In genomic region chr12:119989619-119990381, GRCh38 we compare ENCODE assay signal across 8 cellular contexts. TPM values are rescaled to one million over a fixed set of nuclear protein-coding genes. Genes with fewer than 3 reads are reported as not detected.
DNase-seq lines count a peak whose midpoint lies in the region; ATAC-seq and TF ChIP-seq lines count a peak whose summit lies in the region.

No MANE protein-coding gene starts in this region.

- H4K20me1 ChIP-seq in DOHH2 (ENCODE audit: control insufficient read depth, insufficient read depth, low read depth, low read length) (peaks cover 4% of the 10 kb centered on the region; the same call in 1 of the 2 replicates), smooth muscle cell (ENCODE audit: low read depth) (no peaks in the 10 kb centered on the region)

- H3K27ac ChIP-seq in DOHH2 (ENCODE audit: low read depth, low read length): peak overlapping the region; percentile 53
- peak overlapping the region; percentile 87 for H3K27ac ChIP-seq in WERI-Rb-1
- H3K27ac ChIP-seq in smooth muscle cell (ENCODE audit: low read depth): no peak overlapping the region

- H3K9ac ChIP-seq in smooth muscle cell (ENCODE audit: low read depth): no peak overlapping the region

- TF ChIP-seq CTCF in DOHH2 (IDR thresholded peaks at IDR 0.05; ENCODE audit: low read depth, low read length, poor library complexity, severe bottlenecking) (no peak), WERI-Rb-1 (IDR thresholded peaks at IDR 0.05; ENCODE audit: low read depth, low read length) (no peak), cardiac fibroblast (IDR thresholded peaks at IDR 0.05; ENCODE audit: low read depth, low read length) (no peak), smooth muscle cell (IDR thresholded peaks at IDR 0.05; ENCODE audit: borderline replicate concordance, insufficient read depth, poor library complexity, severe bottlenecking) (no peak)

- H2AFZ ChIP-seq in smooth muscle cell (ENCODE audit: low read depth): no peak overlapping the region

- peaks cover 9% of the 10 kb centered on the region for H3K27me3 ChIP-seq in DOHH2 (ENCODE audit: control insufficient read depth, low read length)
- H3K27me3 ChIP-seq in WERI-Rb-1 (ENCODE audit: insufficient read depth, low read depth, severe bottlenecking): no peaks in the 10 kb centered on the region
- H3K27me3 ChIP-seq in smooth muscle cell (ENCODE audit: low read depth): peaks cover 27% of the 10 kb centered on the region

- in situ Hi-C loops in KBM-7 (cut with MboI; ENCODE audit: low pct_unique_long_range_greater_than_20kb, low sequenced_read_pairs): no loop called here

- DNase-seq in KBM-7 (peak; percentile 52), WERI-Rb-1 (peak; percentile 22), cardiac fibroblast (ENCODE audit: low read depth in 2 of 2) (peak; percentile 63 to 78), iPS-NIHi7 (ENCODE audit: extremely low spot score) (peak; percentile 87), smooth muscle cell (lab: John Stamatoyannopoulos, UW; ENCODE audit: unreplicated experiment) (peak; percentile 49), NCI-H2029 (lab: John Stamatoyannopoulos, UW) (no peak)

- H3K79me2 ChIP-seq in DOHH2 (ENCODE audit: control insufficient read depth, low read length) (peaks cover 18% of the 10 kb centered on the region), smooth muscle cell (ENCODE audit: low read depth) (no peaks in the 10 kb centered on the region)

- H3K9me3 ChIP-seq in DOHH2 (ENCODE audit: control insufficient read depth, insufficient read depth, low read length) (no peaks in the 10 kb centered on the region), WERI-Rb-1 (ENCODE audit: severe bottlenecking) (no peaks in the 10 kb centered on the region), smooth muscle cell (replicated peaks; ENCODE audit: low read depth) (no peaks in the 10 kb centered on the region)

- H3F3A ChIP-seq in DOHH2 (ENCODE audit: control insufficient read depth, insufficient read depth): peaks cover 4% of the 10 kb centered on the region; the same call in 1 of the 2 replicates
- H3F3A ChIP-seq in smooth muscle cell (ENCODE audit: low read depth): peaks cover 8% of the 10 kb centered on the region

- no peaks in the 10 kb centered on the region for H3K9me2 ChIP-seq in DOHH2 (replicated peaks; ENCODE audit: control insufficient read depth, low read length)

- H3K4me3 ChIP-seq in DOHH2 (ENCODE audit: low read length): peak overlapping the region; percentile 89
- peak overlapping the region; percentile 85 for H3K4me3 ChIP-seq in WERI-Rb-1 (ENCODE audit: low read depth, low read length)
- peak overlapping the region; percentile 44 to 53 for H3K4me3 ChIP-seq in cardiac fibroblast (replicated peaks in 1 of 2; ENCODE audit: low read depth in 2 of 2, low read length in 2 of 2)
- peak overlapping the region; percentile 60 for H3K4me3 ChIP-seq in smooth muscle cell

- peak; percentile 37 for ATAC-seq in GM21528 (IDR thresholded peaks at IDR 0.05; ENCODE audit: low FRiP score, unreplicated experiment)

- H3K4me1 ChIP-seq in DOHH2 (ENCODE audit: control insufficient read depth, low read length): peaks cover 38% of the 10 kb centered on the region
- peaks cover 3% of the 10 kb centered on the region for H3K4me1 ChIP-seq in smooth muscle cell (ENCODE audit: low read depth)

- 1% methylated on average over 42 of the region's 98 CpGs for WGBS in smooth muscle cell (ENCODE audit: low lambda C conversion rate)

- H3K36me3 ChIP-seq in DOHH2 (ENCODE audit: control insufficient read depth, low read length) (peaks cover 4% of the 10 kb centered on the region; the same call in 1 of the 2 replicates), WERI-Rb-1 (peaks cover 5% of the 10 kb centered on the region), smooth muscle cell (ENCODE audit: low read depth) (no peaks in the 10 kb centered on the region)

- H3K4me2 ChIP-seq in DOHH2 (ENCODE audit: low read length): peak overlapping the region; percentile 97
- H3K4me2 ChIP-seq in smooth muscle cell: peak overlapping the region; percentile 89

RNA-seq across cellular contexts. Expression of gene BICDL1, which starts 0.8 kb away (rescaled TPM):
- 1.7 and 3.9 TPM in 2 replicates for total RNA-seq in smooth muscle cell
- polyA plus RNA-seq in smooth muscle cell: 0.43 and 0.74 TPM in 2 replicates
